25 cellular contexts compared by ENCODE assay signal in genomic region chr2:2149379-2149778, GRCh38.
"Had no signal": no experiment of that assay in that cellular context is flagged by ENCODE, and none has a peak within 500 bp of the region (broad histone marks: within the 10 kb centered on the region; RNA-seq: fewer than 3 reads in every experiment).

No MANE protein-coding gene starts in this region.

- H3K9me3 ChIP-seq: colonic mucosa, esophagus squamous epithelium, gastrocnemius medialis, heart right ventricle, left lung, lower lobe of right lung had no signal

- FAIRE-seq: endometrium, islet of Langerhans, keratinocyte had no signal

- H3K4me1 ChIP-seq: colonic mucosa, esophagus squamous epithelium, gastrocnemius medialis, heart right ventricle, left lung, lower lobe of right lung had no signal

- H3K27ac ChIP-seq: colonic mucosa, epithelial cell of prostate, esophagus squamous epithelium, gastrocnemius medialis, heart right ventricle, left lung, lower lobe of right lung had no signal

- H3K27me3 Mint-ChIP-seq: dendritic cell treated with granulocyte-macrophage colony-stimulating factor and Interleukin-4, amounts not matched to agents 40 ng/mL and 50 ng/mL, for 4 days; effector memory CD8-positive, alpha-beta T cell had no signal

- H3K4me3 Mint-ChIP-seq: dendritic cell treated with granulocyte-macrophage colony-stimulating factor and Interleukin-4, amounts not matched to agents 40 ng/mL and 50 ng/mL, for 4 days; effector memory CD8-positive, alpha-beta T cell; endodermal cell had no signal

- ATAC-seq: effector memory CD8-positive, alpha-beta T cell; esophagus mucosa; gastrocnemius medialis; heart right ventricle; left cardiac atrium; left lung; left ventricle myocardium superior; lower lobe of right lung had no signal

- DNase-seq: colonic mucosa; cortex of kidney; effector CD8-positive, alpha-beta T cell; effector memory CD8-positive, alpha-beta T cell; endodermal cell; erythroblast; esophagus squamous epithelium; foreskin fibroblast; foreskin melanocyte; gastrocnemius medialis; glutamatergic neuron; heart right ventricle; hippocampal formation; left cardiac atrium; left lung; left ventricle myocardium superior; lower lobe of right lung; mesenchymal stem cell; midbrain had no signal

- H3K27me3 ChIP-seq: colonic mucosa, gastrocnemius medialis had no signal

- H3K27ac Mint-ChIP-seq: dendritic cell treated with granulocyte-macrophage colony-stimulating factor and Interleukin-4, amounts not matched to agents 40 ng/mL and 50 ng/mL, for 4 days; effector memory CD8-positive, alpha-beta T cell; endodermal cell had no signal

- H3K4me3 ChIP-seq: colonic mucosa, esophagus squamous epithelium, gastrocnemius medialis, heart right ventricle, left lung, lower lobe of right lung had no signal

- H3K9me3 Mint-ChIP-seq: dendritic cell treated with granulocyte-macrophage colony-stimulating factor and Interleukin-4, amounts not matched to agents 40 ng/mL and 50 ng/mL, for 4 days had no signal

- H3K36me3 ChIP-seq: colonic mucosa, esophagus squamous epithelium, gastrocnemius medialis, heart right ventricle, left lung, lower lobe of right lung had no signal
